ENCODE assay signal across 1 cellular context in genomic region chr6:44203955-44204354, GRCh38.
TF ChIP-seq lines count a peak whose summit lies in the region.

No MANE protein-coding gene starts in this region.

TF ChIP-seq in K562, 482 proteins besides CTCF, POLR2A, EP300 and RAD21 (continued from another document and continues in another):
- no peak for TF ChIP-seq STAT5A (IDR thresholded peaks at IDR 0.05; ENCODE audit: borderline replicate concordance, low read length)
- peak; percentile 80 for TF ChIP-seq HMBOX1 (IDR thresholded peaks at IDR 0.05)
- no peak for TF ChIP-seq USF1 (CRISPR knock-in tag; IDR thresholded peaks at IDR 0.05)
- no peak for TF ChIP-seq ZNF583 (CRISPR knock-in tag; IDR thresholded peaks at IDR 0.05)
- TF ChIP-seq FOSL1 (tag; conservative IDR thresholded peaks at IDR 0.05): peak; percentile 93
- TF ChIP-seq BRCA1 (IDR thresholded peaks at IDR 0.05): no peak
- TF ChIP-seq BRCA1 (CRISPR knock-in tag; IDR thresholded peaks at IDR 0.05): no peak
- TF ChIP-seq BCOR (IDR thresholded peaks at IDR 0.05): no peak; the same call in 1 of the 2 replicates
- no peak for TF ChIP-seq ZBTB1 (CRISPR knock-in tag; IDR thresholded peaks at IDR 0.05; ENCODE audit: borderline replicate concordance, low read depth)
- no peak for TF ChIP-seq CUX1 (CRISPR knock-in tag; IDR thresholded peaks at IDR 0.05)
- no peak for TF ChIP-seq NR0B1 (IDR thresholded peaks at IDR 0.05; ENCODE audit: partially characterized antibody)
- TF ChIP-seq L3MBTL2 (IDR thresholded peaks at IDR 0.05): no peak
- TF ChIP-seq ATF2 (CRISPR knock-in tag; IDR thresholded peaks at IDR 0.05): no peak
- TF ChIP-seq MTA2 (IDR thresholded peaks at IDR 0.05; ENCODE audit: low read depth): peak; percentile 42; the same call in 1 of the 2 replicates
- TF ChIP-seq KLF10 (CRISPR knock-in tag; IDR thresholded peaks at IDR 0.05): no peak
- peak; percentile 76 for TF ChIP-seq CTBP1 (IDR thresholded peaks at IDR 0.05; ENCODE audit: borderline replicate concordance)
- TF ChIP-seq STAT5B (CRISPR knock-in tag; IDR thresholded peaks at IDR 0.05): no peak
- TF ChIP-seq PHB (CRISPR knock-in tag; IDR thresholded peaks at IDR 0.05): no peak
- TF ChIP-seq NKRF (IDR thresholded peaks at IDR 0.05; ENCODE audit: borderline replicate concordance): no peak
- TF ChIP-seq ATF1 (CRISPR knock-in tag; IDR thresholded peaks at IDR 0.05): no peak
- TF ChIP-seq ATF1 (tag; IDR thresholded peaks at IDR 0.05): 0 out of 2 replicates have a peak, but pooled peaks have one; percentile 20
- TF ChIP-seq ATF6 (CRISPR knock-in tag; IDR thresholded peaks at IDR 0.05): no peak
- TF ChIP-seq ZFP1 (CRISPR knock-in tag; IDR thresholded peaks at IDR 0.05): no peak
- TF ChIP-seq HNRNPK (IDR thresholded peaks at IDR 0.05; ENCODE audit: low read depth, low read length, poor library complexity, severe bottlenecking): no peak
- no peak for TF ChIP-seq SETDB1 (IDR thresholded peaks at IDR 0.05; ENCODE audit: low read length)
- 0 out of 2 replicates have a peak, but pooled peaks have one; percentile 13 for TF ChIP-seq TCF3 (CRISPR knock-in tag; IDR thresholded peaks at IDR 0.05)
- TF ChIP-seq ELF2 (CRISPR knock-in tag; IDR thresholded peaks at IDR 0.05): no peak
- TF ChIP-seq STAT6 (CRISPR knock-in tag; IDR thresholded peaks at IDR 0.05): no peak
- TF ChIP-seq CREM (IDR thresholded peaks at IDR 0.05; ENCODE audit: low read depth): 0 out of 2 replicates have a peak, but pooled peaks have one; percentile 10
- TF ChIP-seq ZNF586 (CRISPR knock-in tag; conservative IDR thresholded peaks at IDR 0.05): no peak
- no peak for TF ChIP-seq MCM5 (IDR thresholded peaks at IDR 0.05; ENCODE audit: low read depth)
- no peak for TF ChIP-seq E2F5 (CRISPR knock-in tag; IDR thresholded peaks at IDR 0.05)
- TF ChIP-seq NBN (IDR thresholded peaks at IDR 0.05; ENCODE audit: low read depth): peak; percentile 80; the same call in 1 of the 2 replicates
- no peak for TF ChIP-seq RHOXF2B (CRISPR knock-in tag; conservative IDR thresholded peaks at IDR 0.05)
- no peak for TF ChIP-seq ARHGAP35 (IDR thresholded peaks at IDR 0.05; ENCODE audit: partially characterized antibody)
- TF ChIP-seq PKNOX1 (IDR thresholded peaks at IDR 0.05): peak; percentile 72
- no peak for TF ChIP-seq ELK1 (CRISPR knock-in tag; IDR thresholded peaks at IDR 0.05)
- TF ChIP-seq E2F1 (CRISPR knock-in tag; IDR thresholded peaks at IDR 0.05): no peak
- TF ChIP-seq ERF (CRISPR knock-in tag; IDR thresholded peaks at IDR 0.05): no peak
